ENCODE assay signal across 1 cellular context in the genomic region with DNA sequence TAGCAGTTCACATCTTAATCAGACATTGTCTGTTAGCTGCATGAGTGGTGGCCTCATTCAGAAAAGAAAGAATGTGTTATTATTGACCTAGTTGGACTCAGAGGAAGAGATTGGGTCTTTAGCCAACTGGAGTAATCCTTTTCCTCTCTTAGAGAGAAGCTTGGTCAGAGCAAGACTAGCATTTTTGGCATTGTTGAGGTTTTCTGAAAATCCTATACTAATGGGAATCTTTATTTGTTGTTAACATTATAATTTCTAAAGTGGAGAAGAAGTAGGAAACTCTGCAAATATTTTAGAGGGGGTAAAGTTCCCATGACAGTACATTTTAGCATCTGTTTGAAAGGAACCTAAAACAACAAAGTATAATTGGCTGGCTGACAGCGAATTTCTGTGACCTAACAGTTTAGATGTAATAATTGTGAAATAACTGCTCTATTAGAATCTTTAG.
TF ChIP-seq lines count a peak whose summit lies in the region.

No MANE protein-coding gene starts in this region.

TF ChIP-seq in IMR-90, 13 proteins besides CTCF, POLR2A, EP300 and RAD21:
- TF ChIP-seq CEBPB (IDR thresholded peaks at IDR 0.05; ENCODE audit: low read depth, low read length) (peak; percentile 78), NFE2L2 (IDR thresholded peaks at IDR 0.05; ENCODE audit: low read depth, low read length) (no peak)
